9 cellular contexts compared by ENCODE assay signal in the genomic region with DNA sequence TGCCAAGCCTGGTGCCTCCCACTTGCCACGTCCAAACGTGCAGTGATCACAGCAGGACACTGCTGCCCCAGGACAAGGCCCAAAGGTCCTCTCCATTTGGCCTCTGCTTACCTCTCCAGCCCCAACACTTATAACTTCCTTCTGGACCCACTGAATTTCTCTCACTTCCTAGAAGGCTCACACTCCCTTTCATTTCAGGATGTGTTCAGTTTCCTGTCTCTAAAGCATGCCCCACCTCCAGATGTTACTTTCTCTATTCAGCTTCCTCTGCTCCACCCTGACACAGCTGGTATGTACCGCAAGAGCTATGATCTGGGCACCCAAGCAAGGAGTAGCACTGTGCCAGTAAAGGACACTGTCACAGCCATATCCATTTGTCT. TPM values are rescaled to one million over a fixed set of nuclear protein-coding genes. Genes with fewer than 3 reads are reported as not detected.
DNase-seq lines count a peak whose midpoint lies in the region; ATAC-seq, FAIRE-seq and TF ChIP-seq lines count a peak whose summit lies in the region.
"Had no signal": no experiment of that assay in that cellular context is flagged by ENCODE, and none has a peak within 500 bp of the region (broad histone marks: within the 10 kb centered on the region; RNA-seq: fewer than 3 reads in every experiment).

No MANE protein-coding gene starts in this region.

- ATAC-seq in HG03060 (IDR thresholded peaks at IDR 0.05; ENCODE audit: low read depth, unreplicated experiment) = peak; percentile 96
- ATAC-seq in pancreas = peak in 3 of 4 donors; percentile 14 to 47 (median 27)

- peak overlapping the region; percentile 27 for H3K4me3 ChIP-seq in SU-DHL-6 (ENCODE audit: insufficient read depth, low read length, poor library complexity, severe bottlenecking)
- peak overlapping the region; percentile 48 to 64 for H3K4me3 ChIP-seq in duodenal mucosa (ENCODE audit: low read depth in 1 of 2, low read length in 2 of 2)
- H3K4me3 ChIP-seq in pancreas = peak overlapping the region in 1 of 4 donors; percentile 14

- H3F3A ChIP-seq in SU-DHL-6 (ENCODE audit: insufficient read depth) = no peaks in the 10 kb centered on the region

- peak overlapping the region; percentile 73 for H3K4me2 ChIP-seq in SU-DHL-6 (ENCODE audit: low read depth, low read length, poor library complexity, severe bottlenecking)

- H3K9ac ChIP-seq in SU-DHL-6 (ENCODE audit: low read length) = no peak overlapping the region; the same call in 1 of the 2 replicates
- H3K9ac ChIP-seq in duodenal mucosa (ENCODE audit: low read depth in 1 of 2, low read length in 2 of 2) = peak overlapping the region; percentile 22 to 36

- H3K9me3 ChIP-seq in SU-DHL-6 (ENCODE audit: insufficient read depth, low read length) (no peaks in the 10 kb centered on the region), duodenal mucosa (ENCODE audit: control insufficient read depth in 1 of 2, low read length in 2 of 2) (no peaks in the 10 kb centered on the region), pancreas (no peaks in the 10 kb centered on the region)

- H3K4me1 ChIP-seq in duodenal mucosa (ENCODE audit: control insufficient read depth in 1 of 2, insufficient read depth in 2 of 2, low read length in 2 of 2) (peaks cover 33 to 40% of the 10 kb centered on the region in 2 donors), pancreas (peaks cover 6 to 32% (median 20%) of the 10 kb centered on the region in 3 donors)

- H3K27ac ChIP-seq in SU-DHL-6 (ENCODE audit: low read depth, low read length) (no peak overlapping the region), duodenal mucosa (ENCODE audit: low read depth, low read length) (peak overlapping the region; percentile 38), pancreas (peak overlapping the region in 2 of 4 donors; percentile 24 to 30)

- TF ChIP-seq CTCF in SU-DHL-6 (IDR thresholded peaks at IDR 0.05; ENCODE audit: insufficient read depth, low read length, poor library complexity, severe bottlenecking) (no peak), pancreas (IDR thresholded peaks at IDR 0.05) (no peak)

- peak overlapping the region; percentile 80 for H2AFZ ChIP-seq in SU-DHL-6 (ENCODE audit: low read depth, low read length, severe bottlenecking)

- H3K36me3 ChIP-seq in SU-DHL-6 (ENCODE audit: low read length) (no peaks in the 10 kb centered on the region), duodenal mucosa (ENCODE audit: control insufficient read depth in 1 of 2, insufficient read depth in 2 of 2, low read length in 2 of 2) (peaks cover 2 to 3% of the 10 kb centered on the region in 2 donors), pancreas (no peaks in the 10 kb centered on the region)

- intact Hi-C loops in pancreas (cut with DNase I) = no loop called here

- no peaks in the 10 kb centered on the region for H4K20me1 ChIP-seq in SU-DHL-6 (ENCODE audit: low read depth, low read length)

- peak; percentile 42 for DNase-seq in activated gamma-delta T cell treated with Interleukin-2 at 50 U/mL for 16 hours
- no peak for DNase-seq in activated gamma-delta T cell (lab: John Stamatoyannopoulos, UW)
- no peak for DNase-seq in pancreas
- no peak for DNase-seq in COLO829 (ENCODE audit: low spot score)
- DNase-seq in NCI-H82 treated with DMSO at 0.1 percent for 48 hours (lab: John Stamatoyannopoulos, UW; ENCODE audit: unreplicated experiment) = no peak

- H3K27me3 ChIP-seq in SU-DHL-6 (ENCODE audit: low read length) (no peaks in the 10 kb centered on the region), duodenal mucosa (ENCODE audit: control insufficient read depth in 1 of 2, insufficient read depth in 2 of 2, low read length in 2 of 2) (no peaks in the 10 kb centered on the region), pancreas (no peaks in the 10 kb centered on the region)

- H3K79me2 ChIP-seq in SU-DHL-6 (ENCODE audit: insufficient read depth, low read length) = no peaks in the 10 kb centered on the region

- WGBS in pancreas, 2 donors = 74 to 75% methylated on average over 3 of the region's 3 CpGs

- FAIRE-seq in pancreas (lab: Jason Lieb, UNC) = no peak
- FAIRE-seq: colon had no signal

- no peaks in the 10 kb centered on the region for H3K9me2 ChIP-seq in SU-DHL-6 (replicated peaks; ENCODE audit: insufficient read depth, low read length)

RNA-seq across cellular contexts. Expression of a gene that starts 33.0 kb away (rescaled TPM):
- total RNA-seq in pancreas = 1 to 10 TPM; 2.4 to 5.5 (median 4.4) TPM
- under 1 TPM; 0.56 to 0.80 TPM for polyA plus RNA-seq in pancreas

RNA-seq across cellular contexts. Expression of a gene that starts 51.6 kb away (rescaled TPM):
- total RNA-seq in pancreas = 10 to 100 TPM in 2 of 6 donors, 1 to 10 TPM in 4; 8.3 to 17.7 (median 9.9) TPM
- 10 to 100 TPM in 1 of 2 donors, 1 to 10 TPM in 1; 8.7 to 10.0 TPM for polyA plus RNA-seq in pancreas

RNA-seq across cellular contexts. Expression of a gene that starts 51.7 kb away (rescaled TPM):
- total RNA-seq in pancreas = 1 to 10 TPM; 3.1 to 5.1 (median 3.7) TPM
- 1 to 10 TPM in 1 of 2 donors, under 1 TPM in 1; 0.99 to 1.9 TPM for polyA plus RNA-seq in pancreas
